19 cellular contexts compared by ENCODE assay signal in genomic region chr3:1007890-1008289, GRCh38.
DNase-seq lines count a peak whose midpoint lies in the region; ATAC-seq, FAIRE-seq and TF ChIP-seq lines count a peak whose summit lies in the region.
"Had no signal": no experiment of that assay in that cellular context is flagged by ENCODE, and none has a peak within 500 bp of the region (broad histone marks: within the 10 kb centered on the region; RNA-seq: fewer than 3 reads in every experiment).

No MANE protein-coding gene starts in this region.

- H3K27me3 ChIP-seq in PC-3 (ENCODE audit: low read length) (no peaks in the 10 kb centered on the region), kidney epithelial cell (ENCODE audit: control insufficient read depth, insufficient read depth, low read length) (no peaks in the 10 kb centered on the region), H7 (ENCODE audit: control insufficient read depth, insufficient read depth, low read length) (no peaks in the 10 kb centered on the region)
- H3K27me3 ChIP-seq: colonic mucosa, sigmoid colon had no signal

- no peaks in the 10 kb centered on the region for H4K20me1 ChIP-seq in PC-3 (ENCODE audit: low read length)

- no peak overlapping the region for H3K27ac ChIP-seq in PC-3 (ENCODE audit: low read length)
- H3K27ac ChIP-seq: colonic mucosa, sigmoid colon had no signal

- no peaks in the 10 kb centered on the region for H3K79me2 ChIP-seq in PC-3 (ENCODE audit: low read length)

- H3K9me3 ChIP-seq in PC-3 (ENCODE audit: low read length), result peaks cover 30% of the 10 kb centered on the region; the same call in 1 of the 2 replicates
- H3K9me3 ChIP-seq: colonic mucosa, sigmoid colon had no signal

- H3K4me1 ChIP-seq in PC-3 (ENCODE audit: insufficient read depth, low read length), result no peaks in the 10 kb centered on the region
- H3K4me1 ChIP-seq: colonic mucosa, sigmoid colon had no signal

- no peak for TF ChIP-seq CTCF in PC-3 (conservative IDR thresholded peaks at IDR 0.05; ENCODE audit: low read depth, low read length)
- no peak for TF ChIP-seq CTCF in choroid plexus epithelial cell (conservative IDR thresholded peaks at IDR 0.05; ENCODE audit: low read depth, low read length)
- no peak for TF ChIP-seq CTCF in kidney epithelial cell (IDR thresholded peaks at IDR 0.05; ENCODE audit: insufficient read depth, low read length, poor library complexity, severe bottlenecking)

- no peak overlapping the region for H3K9ac ChIP-seq in PC-3 (ENCODE audit: low read length)

- H3K36me3 ChIP-seq in PC-3 (ENCODE audit: low read depth, low read length) (no peaks in the 10 kb centered on the region), kidney epithelial cell (ENCODE audit: control insufficient read depth, insufficient read depth, low read length) (no peaks in the 10 kb centered on the region), H7 (replicated peaks; ENCODE audit: control insufficient read depth, insufficient read depth, low read length) (no peaks in the 10 kb centered on the region)
- H3K36me3 ChIP-seq: colonic mucosa, sigmoid colon had no signal

- H3K4me2 ChIP-seq in PC-3 (ENCODE audit: low read length), result no peak overlapping the region

- no peak overlapping the region for H3K4me3 Mint-ChIP-seq in activated naive CD8-positive, alpha-beta T cell treated with anti-CD3 and anti-CD28 coated beads for 36 hours

- H3K4me1 Mint-ChIP-seq in activated naive CD8-positive, alpha-beta T cell treated with anti-CD3 and anti-CD28 coated beads for 36 hours, result no peaks in the 10 kb centered on the region

- intact Hi-C loops in PC-3 (cut with micrococcal nuclease), result no loop called here

- no peaks in the 10 kb centered on the region for H3K9me3 Mint-ChIP-seq in activated naive CD8-positive, alpha-beta T cell treated with anti-CD3 and anti-CD28 coated beads for 36 hours

- CTCF ChIA-PET in PC-3 (lab: Charles Lee), result no interaction called here

- H3K9me2 ChIP-seq in PC-3 (replicated peaks; ENCODE audit: low read length), result no peaks in the 10 kb centered on the region

- no peaks in the 10 kb centered on the region for H3K27me3 Mint-ChIP-seq in activated naive CD8-positive, alpha-beta T cell treated with anti-CD3 and anti-CD28 coated beads for 36 hours

- H3K27ac Mint-ChIP-seq in activated naive CD8-positive, alpha-beta T cell treated with anti-CD3 and anti-CD28 coated beads for 36 hours, result no peak overlapping the region

- DNase-seq in PC-3 (peak; percentile 1), choroid plexus epithelial cell (ENCODE audit: low read depth) (peak; percentile 81), kidney epithelial cell (ENCODE audit: low read depth) (peak; percentile 50), urothelium cell line (ENCODE audit: low spot score) (peak; percentile 24), nucleus accumbens (lab: John Stamatoyannopoulos, UW) (no peak), H7 (no peak)
- no peak for DNase-seq in activated naive CD8-positive, alpha-beta T cell treated with anti-CD3 and anti-CD28 coated beads for 36 hours
- DNase-seq: activated CD8-positive, alpha-beta memory T cell treated with anti-CD3 and anti-CD28 coated beads for 24 hours; colonic mucosa; NCI-H1694; NCI-H446; sigmoid colon; stimulated activated CD4-positive, alpha-beta T cell treated with anti-CD3 and anti-CD28 coated beads, Interleukin-2, amount 100 ng/mL, for 48 hours; substantia nigra; T-helper 1 cell had no signal

- H3K36me3 Mint-ChIP-seq in activated naive CD8-positive, alpha-beta T cell treated with anti-CD3 and anti-CD28 coated beads for 36 hours, result no peaks in the 10 kb centered on the region

- no peak overlapping the region for H2AFZ ChIP-seq in PC-3 (ENCODE audit: low read length)

- H3K4me3 ChIP-seq in PC-3 (ENCODE audit: low read length) (no peak overlapping the region), choroid plexus epithelial cell (ENCODE audit: low read depth, low read length) (no peak overlapping the region), kidney epithelial cell (ENCODE audit: low read depth, low read length) (no peak overlapping the region), H7 (ENCODE audit: insufficient read depth, low read depth, low read length) (no peak overlapping the region)
- H3K4me3 ChIP-seq: colonic mucosa, GM12878, sigmoid colon had no signal

- no peaks in the 10 kb centered on the region for H3F3A ChIP-seq in PC-3 (ENCODE audit: low read length, unreplicated experiment)

- no peak for FAIRE-seq in urothelium cell line (lab: Jason Lieb, UNC)
- FAIRE-seq: D721Med, endothelial cell of umbilical vein, GM12878, HepG2 had no signal

- POLR2A ChIA-PET in PC-3 (lab: Charles Lee; ENCODE audit: unreplicated experiment), result no interaction called here

- ATAC-seq in PC-3, result no peak
- ATAC-seq: GM12878, HepG2 had no signal

- no TSS peak for BruUV-seq in PC-3 (replicated peaks; lab: Mats Ljungman, UMichigan)

Comparison
In these comparisons a context has a peak if more than half of its experiments do, and no peak if none do; other contexts are left out.
1. DNase-seq: peak in PC-3 (single experiment), choroid plexus epithelial cell (single experiment), kidney epithelial cell (single experiment) and urothelium cell line (single experiment); none in activated naive CD8-positive, alpha-beta T cell treated with anti-CD3 and anti-CD28 coated beads for 36 hours (single experiment), nucleus accumbens (0 of 56) and H7 (single experiment).